ENCODE assay signal across 9 cellular contexts in genomic region chr1:230112131-230112701, GRCh38. TPM values are rescaled to one million over a fixed set of nuclear protein-coding genes. Genes with fewer than 3 reads are reported as not detected.
DNase-seq lines count a peak whose midpoint lies in the region; ATAC-seq and TF ChIP-seq lines count a peak whose summit lies in the region.
"Had no signal": no experiment of that assay in that cellular context is flagged by ENCODE, and none has a peak within 500 bp of the region (broad histone marks: within the 10 kb centered on the region; RNA-seq: fewer than 3 reads in every experiment).

No MANE protein-coding gene starts in this region.

- H3K36me3 ChIP-seq in Caco-2 (ENCODE audit: control insufficient read depth, insufficient read depth, low read length) (no peaks in the 10 kb centered on the region), neural progenitor cell (no peaks in the 10 kb centered on the region), PC-9 (ENCODE audit: low read depth) (no peaks in the 10 kb centered on the region)

- no peak overlapping the region for H3K9ac ChIP-seq in neural progenitor cell

- TF ChIP-seq CTCF in Caco-2 (IDR thresholded peaks at IDR 0.05; ENCODE audit: insufficient read depth in 1 of 2, low read depth in 1 of 2, low read length in 1 of 2, severe bottlenecking in 1 of 2, unreplicated experiment in 1 of 2) (no peak), coronary artery (IDR thresholded peaks at IDR 0.05) (no peak), neural progenitor cell (IDR thresholded peaks at IDR 0.05) (no peak), PC-9 (conservative IDR thresholded peaks at IDR 0.05) (no peak), GM10266 (IDR thresholded peaks at IDR 0.05; ENCODE audit: control insufficient read depth, insufficient read depth, low read depth, missing control alignments) (no peak)

- CTCF ChIA-PET in Caco-2 (lab: Charles Lee) = no interaction called here
- CTCF ChIA-PET in PC-9 (lab: Charles Lee) = interaction anchor here (0.6 kb wide), 1 partner anchor 20 kb away, joined by 3 read pairs; no protein-coding TSS in a partner anchor

- H3K4me3 ChIP-seq in Caco-2 (ENCODE audit: low read depth, low read length) (no peak overlapping the region), coronary artery (peak overlapping the region; percentile 9), neural progenitor cell (no peak overlapping the region), PC-9 (no peak overlapping the region)

- H3F3A ChIP-seq in neural progenitor cell (ENCODE audit: low read depth) = peaks cover 24% of the 10 kb centered on the region
- 0 out of 2 replicates have a peak, but pooled peaks cover 3% of the 10 kb centered on the region for H3F3A ChIP-seq in PC-9 (ENCODE audit: insufficient read depth, low read depth)

- H3K79me2 ChIP-seq in neural progenitor cell (ENCODE audit: low read depth) = peaks cover 68% of the 10 kb centered on the region
- H3K79me2 ChIP-seq in PC-9 (ENCODE audit: low read depth) = peaks cover 53% of the 10 kb centered on the region

- H2AFZ ChIP-seq in neural progenitor cell (replicated peaks) (no peak overlapping the region), PC-9 (no peak overlapping the region)

- intact Hi-C loops in Caco-2 (cut with micrococcal nuclease; ENCODE audit: unreplicated experiment) (no loop called here), PC-9 (cut with micrococcal nuclease; ENCODE audit: unreplicated experiment) (no loop called here)

- BruUV-seq in Caco-2 (replicated peaks; lab: Mats Ljungman, UMichigan) = no TSS peak
- no TSS peak for BruUV-seq in PC-9 (replicated peaks; lab: Mats Ljungman, UMichigan)

- H3K4me2 ChIP-seq in neural progenitor cell = peak overlapping the region; percentile 63
- H3K4me2 ChIP-seq in PC-9 = no peak overlapping the region

- H3K27ac ChIP-seq in coronary artery = peak overlapping the region; percentile 75 to 93
- H3K27ac ChIP-seq in neural progenitor cell = no peak overlapping the region
- H3K27ac ChIP-seq in PC-9 = no peak overlapping the region

- H3K9me3 Mint-ChIP-seq in Caco-2 (ENCODE audit: unreplicated experiment) = no peaks in the 10 kb centered on the region
- H3K9me3 Mint-ChIP-seq in neural progenitor cell = no peaks in the 10 kb centered on the region
- H3K9me3 Mint-ChIP-seq: mesothelial cell of epicardium had no signal

- H3K27me3 ChIP-seq in Caco-2 (replicated peaks; ENCODE audit: control insufficient read depth, insufficient read depth, low read length) = no peaks in the 10 kb centered on the region
- no peaks in the 10 kb centered on the region for H3K27me3 ChIP-seq in neural progenitor cell
- no peaks in the 10 kb centered on the region for H3K27me3 ChIP-seq in PC-9 (ENCODE audit: insufficient read depth, low read depth)

- peaks cover 19% of the 10 kb centered on the region for H3K4me1 Mint-ChIP-seq in Caco-2 (ENCODE audit: low read depth, unreplicated experiment)
- H3K4me1 Mint-ChIP-seq in neural progenitor cell = peaks cover 50% of the 10 kb centered on the region

- H3K27me3 Mint-ChIP-seq in Caco-2 (ENCODE audit: insufficient read depth, unreplicated experiment) = no peaks in the 10 kb centered on the region
- H3K27me3 Mint-ChIP-seq in neural progenitor cell (ENCODE audit: insufficient read depth, low read depth) = peaks cover 2% of the 10 kb centered on the region

- no peak for ATAC-seq in GM21381 (IDR thresholded peaks at IDR 0.05; ENCODE audit: unreplicated experiment)
- ATAC-seq in GM18861 (IDR thresholded peaks at IDR 0.05; ENCODE audit: unreplicated experiment) = no peak

- H3K9me2 ChIP-seq in PC-9 (ENCODE audit: insufficient read depth) = no peaks in the 10 kb centered on the region

- DNase-seq in Caco-2 (no peak), NCI-H2196 (lab: John Stamatoyannopoulos, UW; ENCODE audit: unreplicated experiment) (peak; percentile 24), coronary artery (ENCODE audit: low spot score) (no peak), neural progenitor cell (ENCODE audit: low spot score) (peak; percentile 88), PC-9 (no peak), GM10266 (ENCODE audit: extremely low spot score) (no peak)

- H3K9me3 ChIP-seq in Caco-2 (no peaks in the 10 kb centered on the region), neural progenitor cell (ENCODE audit: low read depth) (no peaks in the 10 kb centered on the region), PC-9 (ENCODE audit: insufficient read depth, low read depth) (no peaks in the 10 kb centered on the region; the same call in 1 of the 2 replicates)

- H3K27ac Mint-ChIP-seq in Caco-2 (ENCODE audit: unreplicated experiment) (peak overlapping the region; percentile 27), neural progenitor cell (peak overlapping the region; percentile 53)
- H3K27ac Mint-ChIP-seq: mesothelial cell of epicardium had no signal

- H4K20me1 ChIP-seq in neural progenitor cell (ENCODE audit: low read depth) (peaks cover 90% of the 10 kb centered on the region), PC-9 (ENCODE audit: insufficient read depth) (no peaks in the 10 kb centered on the region; the same call in 1 of the 2 replicates)

- POLR2A ChIA-PET in Caco-2 (lab: Charles Lee) (no interaction called here), PC-9 (lab: Charles Lee; ENCODE audit: unreplicated experiment) (no interaction called here)

- H3K36me3 Mint-ChIP-seq in Caco-2 (ENCODE audit: insufficient read depth, unreplicated experiment) (no peaks in the 10 kb centered on the region), neural progenitor cell (peaks cover 16% of the 10 kb centered on the region)

- H3K4me3 Mint-ChIP-seq in Caco-2 (ENCODE audit: unreplicated experiment) = no peak overlapping the region
- H3K4me3 Mint-ChIP-seq in neural progenitor cell = peak overlapping the region; percentile 14
- H3K4me3 Mint-ChIP-seq: mesothelial cell of epicardium had no signal

- H3K4me1 ChIP-seq in Caco-2 (peaks cover 14% of the 10 kb centered on the region), neural progenitor cell (peaks cover 40% of the 10 kb centered on the region), PC-9 (replicated peaks; ENCODE audit: insufficient read depth) (peaks cover 9% of the 10 kb centered on the region)

RNA-seq across cellular contexts. Expression of gene GALNT2, which starts 45.2 kb away (rescaled TPM):
- total RNA-seq in Caco-2 (2022) = 54.3 and 62.2 TPM in 2 replicates
- total RNA-seq in neural progenitor cell (ENCODE audit: low replicate concordance) = 37.6 and 61.4 TPM in 2 replicates
- total RNA-seq in PC-9 (2021) = 104 and 121 TPM in 2 replicates

Comparison
In these comparisons a context has a peak if more than half of its experiments do, and no peak if none do; other contexts are left out.
1. DNase-seq: peak in NCI-H2196 (single experiment) and neural progenitor cell (single experiment); none in Caco-2 (0 of 2), coronary artery (single experiment), PC-9 (0 of 2) and GM10266 (single experiment).
2. H3K27ac ChIP-seq: peak in coronary artery (2 of 2); none in neural progenitor cell (single experiment) and PC-9 (single experiment).